ENCODE assay signal across 1 cellular context in the genomic region with DNA sequence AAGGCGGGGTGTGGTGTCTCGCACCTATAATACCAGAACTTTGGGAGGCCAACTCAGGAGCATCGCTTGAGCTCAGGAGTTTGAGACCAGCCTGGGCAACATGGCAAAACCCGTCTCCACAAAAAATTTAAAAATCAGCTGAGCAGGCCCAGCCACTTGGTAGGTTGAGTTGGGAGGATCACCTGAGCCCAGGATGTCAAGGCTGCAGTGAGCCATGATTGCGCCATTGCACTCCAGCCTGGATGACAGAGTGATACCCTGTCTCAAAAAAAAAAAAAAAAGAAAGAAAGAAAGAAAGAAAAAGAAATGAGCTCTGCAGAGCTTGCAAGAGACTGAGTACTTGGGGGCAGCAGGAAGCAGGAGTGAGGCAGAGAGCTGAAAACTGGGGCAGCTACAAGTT. TPM values are rescaled to one million over a fixed set of nuclear protein-coding genes. Genes with fewer than 3 reads are reported as not detected.
"Had no signal": no experiment of that assay in that cellular context is flagged by ENCODE, and none has a peak within 500 bp of the region (broad histone marks: within the 10 kb centered on the region; RNA-seq: fewer than 3 reads in every experiment).

No MANE protein-coding gene starts in this region.

RNA-seq across cellular contexts. Expression of a gene that starts 51.3 kb away (rescaled TPM):
- total RNA-seq: HT-29 had no signal
